Comparison of ENCODE assay signal across 1 cellular context in genomic region chr15:50353999-50354837, GRCh38.
TF ChIP-seq lines count a peak whose summit lies in the region.

No MANE protein-coding gene starts in this region.

TF ChIP-seq in K562, 482 proteins besides CTCF, POLR2A, EP300 and RAD21 (continued from another document and continues in another):
- TF ChIP-seq ZHX1 (conservative IDR thresholded peaks at IDR 0.05; ENCODE audit: low read length) (no peak), ZNF280A (IDR thresholded peaks at IDR 0.05; ENCODE audit: low read depth, partially characterized antibody) (no peak), ETS1 (conservative IDR thresholded peaks at IDR 0.05; ENCODE audit: control insufficient read depth, low read depth, low read length) (no peak), ZNF24 (IDR thresholded peaks at IDR 0.05) (no peak), PRPF4 (IDR thresholded peaks at IDR 0.05; ENCODE audit: insufficient read depth, low read depth, low read length, poor library complexity, severe bottlenecking) (peak; percentile 91), AFF4 (CRISPR knock-in tag; IDR thresholded peaks at IDR 0.05) (no peak; the same call in 1 of the 2 replicates), ZNF384 (IDR thresholded peaks at IDR 0.05; ENCODE audit: low read depth, low read length) (no peak), TAF1 (IDR thresholded peaks at IDR 0.05; ENCODE audit: control insufficient read depth, extremely low read depth, insufficient read depth, low read length, severe bottlenecking) (peak; percentile 51), RBBP5 (IDR thresholded peaks at IDR 0.05; ENCODE audit: borderline replicate concordance, insufficient read depth, low read length, poor library complexity, severe bottlenecking) (peak; percentile 45), HMGXB4 (CRISPR knock-in tag; IDR thresholded peaks at IDR 0.05) (no peak), E2F6 (IDR thresholded peaks at IDR 0.05; ENCODE audit: borderline replicate concordance in 1 of 2, extremely low read depth in 1 of 2, insufficient read depth in 1 of 2, insufficient read length in 1 of 2, low read depth in 1 of 2, low read length in 1 of 2, poor library complexity in 1 of 2, severe bottlenecking in 1 of 2) (peak in 1 of 2 experiments; percentile 37), ETV1 (tag; conservative IDR thresholded peaks at IDR 0.05; ENCODE audit: low read depth) (no peak), ZBTB26 (CRISPR knock-in tag; IDR thresholded peaks at IDR 0.05) (no peak), YBX1 (IDR thresholded peaks at IDR 0.05) (no peak), GABPA (tag; conservative IDR thresholded peaks at IDR 0.05; ENCODE audit: low read depth) (no peak), SPI1 (IDR thresholded peaks at IDR 0.05; ENCODE audit: borderline replicate concordance, low read depth, low read length) (0 out of 2 replicates have a peak, but pooled peaks have one; percentile 37), ZBTB1 (CRISPR knock-in tag; IDR thresholded peaks at IDR 0.05; ENCODE audit: borderline replicate concordance, low read depth) (0 out of 2 replicates have a peak, but pooled peaks have one; percentile 30), CHD1 (IDR thresholded peaks at IDR 0.05; ENCODE audit: low read length) (peak; percentile 41), ZNF3 (CRISPR knock-in tag; IDR thresholded peaks at IDR 0.05) (no peak), RBM34 (IDR thresholded peaks at IDR 0.05; ENCODE audit: borderline replicate concordance, insufficient read depth, low read length) (0 out of 2 replicates have a peak, but pooled peaks have one; percentile 34), REST (CRISPR knock-in tag; IDR thresholded peaks at IDR 0.05; ENCODE audit: low read depth) (0 out of 2 replicates have a peak, but pooled peaks have one; percentile 6), DDX20 (tag; IDR thresholded peaks at IDR 0.05; ENCODE audit: low read depth) (no peak), EHMT2 (IDR thresholded peaks at IDR 0.05) (no peak), ZNF431 (CRISPR knock-in tag; IDR thresholded peaks at IDR 0.05) (no peak), MEF2D (tag; conservative IDR thresholded peaks at IDR 0.05; ENCODE audit: low read depth) (no peak), MTF1 (CRISPR knock-in tag; IDR thresholded peaks at IDR 0.05; ENCODE audit: borderline replicate concordance) (no peak), ID3 (CRISPR knock-in tag; IDR thresholded peaks at IDR 0.05) (no peak), ID3 (tag; IDR thresholded peaks at IDR 0.05) (0 out of 2 replicates have a peak, but pooled peaks have one; percentile 14), DNMT1 (IDR thresholded peaks at IDR 0.05) (no peak), PURB (CRISPR knock-in tag; IDR thresholded peaks at IDR 0.05; ENCODE audit: low read depth) (no peak), GTF2B (IDR thresholded peaks at IDR 0.05; ENCODE audit: extremely low read depth, insufficient read length) (peak; percentile 20), POLR2B (IDR thresholded peaks at IDR 0.05; ENCODE audit: low read depth, partially characterized antibody) (peak; percentile 66), ZNF695 (CRISPR knock-in tag; IDR thresholded peaks at IDR 0.05) (no peak), CEBPG (CRISPR knock-in tag; IDR thresholded peaks at IDR 0.05) (no peak), CEBPG (tag; conservative IDR thresholded peaks at IDR 0.05 in 1 of 2, IDR thresholded peaks at IDR 0.05 in 1 of 2) (no peak), SRSF3 (IDR thresholded peaks at IDR 0.05; ENCODE audit: insufficient read depth, low read length) (peak; percentile 47; the same call in 1 of the 2 replicates), MTA2 (IDR thresholded peaks at IDR 0.05; ENCODE audit: low read depth) (no peak), DMBX1 (CRISPR knock-in tag; IDR thresholded peaks at IDR 0.05; ENCODE audit: borderline replicate concordance) (no peak), ZKSCAN1 (IDR thresholded peaks at IDR 0.05; ENCODE audit: low read depth, low read length) (no peak), ZNF224 (CRISPR knock-in tag; IDR thresholded peaks at IDR 0.05) (no peak), CBFA2T2 (conservative IDR thresholded peaks at IDR 0.05) (no peak), PPARD (CRISPR knock-in tag; IDR thresholded peaks at IDR 0.05) (no peak), CCNT2 (IDR thresholded peaks at IDR 0.05; ENCODE audit: borderline replicate concordance, extremely low read depth, insufficient read length, low read depth, low read length) (no peak), RBM14 (IDR thresholded peaks at IDR 0.05; ENCODE audit: borderline replicate concordance, insufficient read depth, low read depth, low read length) (0 out of 2 replicates have a peak, but pooled peaks have one; percentile 37)
